ENCODE assay signal across 1 cellular context in the genomic region with DNA sequence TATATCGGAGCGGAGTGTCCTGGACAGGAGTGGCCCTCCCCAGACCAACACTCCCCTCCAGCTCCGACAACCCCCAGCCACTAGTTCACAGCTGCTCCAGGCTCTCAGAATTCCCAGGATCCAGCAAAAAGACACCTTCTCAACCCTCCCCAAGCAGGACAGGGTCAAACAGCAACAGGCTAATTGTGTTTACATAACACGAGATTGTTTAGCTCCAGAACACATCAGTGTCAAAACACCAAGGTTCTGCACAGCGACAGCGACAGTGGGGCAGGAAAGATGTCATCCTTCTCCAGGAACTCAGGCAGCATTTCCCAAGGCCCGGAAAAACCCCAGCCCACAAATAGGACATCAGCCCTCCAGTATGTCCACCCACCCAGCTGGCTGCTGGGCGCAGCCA.
TF ChIP-seq lines count a peak whose summit lies in the region.

No MANE protein-coding gene starts in this region.

TF ChIP-seq in WTC11, 78 proteins besides CTCF, POLR2A, EP300 and RAD21:
- TF ChIP-seq, protein P1, sequence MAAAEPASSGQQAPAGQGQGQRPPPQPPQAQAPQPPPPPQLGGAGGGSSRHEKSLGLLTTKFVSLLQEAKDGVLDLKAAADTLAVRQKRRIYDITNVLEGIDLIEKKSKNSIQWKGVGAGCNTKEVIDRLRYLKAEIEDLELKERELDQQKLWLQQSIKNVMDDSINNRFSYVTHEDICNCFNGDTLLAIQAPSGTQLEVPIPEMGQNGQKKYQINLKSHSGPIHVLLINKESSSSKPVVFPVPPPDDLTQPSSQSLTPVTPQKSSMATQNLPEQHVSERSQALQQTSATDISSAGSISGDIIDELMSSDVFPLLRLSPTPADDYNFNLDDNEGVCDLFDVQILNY (CRISPR knock-in tag; IDR thresholded peaks at IDR 0.05) = no peak
- TF ChIP-seq, protein P2, sequence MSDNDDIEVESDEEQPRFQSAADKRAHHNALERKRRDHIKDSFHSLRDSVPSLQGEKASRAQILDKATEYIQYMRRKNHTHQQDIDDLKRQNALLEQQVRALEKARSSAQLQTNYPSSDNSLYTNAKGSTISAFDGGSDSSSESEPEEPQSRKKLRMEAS (CRISPR knock-in tag; IDR thresholded peaks at IDR 0.05) = no peak
- TF ChIP-seq ZNF396 (CRISPR knock-in tag; IDR thresholded peaks at IDR 0.05; ENCODE audit: borderline replicate concordance) (no peak), ZBTB21 (CRISPR knock-in tag; IDR thresholded peaks at IDR 0.05; ENCODE audit: borderline replicate concordance) (no peak), ZNF671 (CRISPR knock-in tag; IDR thresholded peaks at IDR 0.05) (no peak), ZNF138 (CRISPR knock-in tag; conservative IDR thresholded peaks at IDR 0.05) (no peak), NR3C1 (CRISPR knock-in tag; conservative IDR thresholded peaks at IDR 0.05; ENCODE audit: low read depth) (no peak)
- TF ChIP-seq, protein P3, sequence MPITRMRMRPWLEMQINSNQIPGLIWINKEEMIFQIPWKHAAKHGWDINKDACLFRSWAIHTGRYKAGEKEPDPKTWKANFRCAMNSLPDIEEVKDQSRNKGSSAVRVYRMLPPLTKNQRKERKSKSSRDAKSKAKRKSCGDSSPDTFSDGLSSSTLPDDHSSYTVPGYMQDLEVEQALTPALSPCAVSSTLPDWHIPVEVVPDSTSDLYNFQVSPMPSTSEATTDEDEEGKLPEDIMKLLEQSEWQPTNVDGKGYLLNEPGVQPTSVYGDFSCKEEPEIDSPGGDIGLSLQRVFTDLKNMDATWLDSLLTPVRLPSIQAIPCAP (CRISPR knock-in tag; IDR thresholded peaks at IDR 0.05) = no peak
- TF ChIP-seq, protein P4, sequence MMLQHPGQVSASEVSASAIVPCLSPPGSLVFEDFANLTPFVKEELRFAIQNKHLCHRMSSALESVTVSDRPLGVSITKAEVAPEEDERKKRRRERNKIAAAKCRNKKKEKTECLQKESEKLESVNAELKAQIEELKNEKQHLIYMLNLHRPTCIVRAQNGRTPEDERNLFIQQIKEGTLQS (CRISPR knock-in tag; conservative IDR thresholded peaks at IDR 0.05) = no peak
TF ChIP-seq in WTC11: peak in this region for 0.
